In the genomic region with DNA sequence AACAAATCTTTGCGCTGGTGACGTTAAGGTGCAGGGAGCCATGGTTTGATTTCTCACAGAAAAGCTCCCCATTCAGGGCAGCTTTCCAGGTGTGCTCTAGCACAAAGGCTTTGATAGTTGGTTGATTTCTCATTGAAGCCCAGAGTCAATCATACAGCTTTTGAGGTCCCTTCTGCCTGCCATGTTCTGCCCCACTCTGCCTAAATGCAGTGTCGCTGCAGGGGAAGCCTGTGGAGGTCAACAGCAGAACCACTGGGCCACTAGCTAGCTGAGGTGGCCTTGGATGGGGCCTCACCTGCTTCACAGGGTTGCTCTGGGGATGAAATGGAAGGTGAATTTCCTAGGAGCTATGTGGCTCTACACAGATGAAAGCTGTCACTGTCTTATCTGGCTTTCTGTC, we compare ENCODE assay signal across 26 cellular contexts.
DNase-seq lines count a peak whose midpoint lies in the region; FAIRE-seq and TF ChIP-seq lines count a peak whose summit lies in the region.
"Had no signal": no experiment of that assay in that cellular context is flagged by ENCODE, and none has a peak within 500 bp of the region (broad histone marks: within the 10 kb centered on the region; RNA-seq: fewer than 3 reads in every experiment).

No MANE protein-coding gene starts in this region.

- no peak for TF ChIP-seq EP300 in H1 (IDR thresholded peaks at IDR 0.05; ENCODE audit: borderline replicate concordance in 1 of 2, low read depth in 2 of 2, low read length in 2 of 2)

- no peak for FAIRE-seq in H1 (lab: Jason Lieb, UNC)
- FAIRE-seq: A204.1, GM12878, GM12892, GM18507 had no signal

- H3K18ac ChIP-seq in H1 (ENCODE audit: extremely low read depth, low read length) (no peak overlapping the region), mesenchymal stem cell (ENCODE audit: low read depth in 1 of 2, low read length in 2 of 2) (peak overlapping the region in 1 of 2 experiments; percentile 79)

- H4K20me1 ChIP-seq in H1 (replicated peaks in 1 of 2; ENCODE audit: control insufficient read depth in 1 of 2, insufficient read depth in 2 of 2, low read length in 2 of 2) = no peaks in the 10 kb centered on the region
- no peaks in the 10 kb centered on the region for H4K20me1 ChIP-seq in osteoblast (ENCODE audit: insufficient read depth, low read length)
- H4K20me1 ChIP-seq: BLaER1 had no signal

- H4K5ac ChIP-seq in H1 (ENCODE audit: insufficient read length, low read depth, low read length) = no peak overlapping the region

- H2BK12ac ChIP-seq in H1 (ENCODE audit: low read depth, low read length) = no peak overlapping the region
- H2BK12ac ChIP-seq in mesenchymal stem cell (ENCODE audit: low read length in 2 of 2) = peak overlapping the region in 1 of 2 experiments; percentile 92

- 91% methylated on average over 3 of the region's 3 CpGs; no CpG with 5 or more reads in 1 of the 2 experiments for WGBS in H1 (ENCODE audit: extremely low coverage in 1 of 2, insufficient coverage in 1 of 2, insufficient read length in 1 of 2, insufficient replicate concordance in 2 of 2, low coverage in 1 of 2, low lambda C conversion rate in 2 of 2, missing lambda C conversion rate in 1 of 2), 2 experiments
- WGBS in mesenchymal stem cell = 96% methylated on average over 3 of the region's 3 CpGs

- H2BK5ac ChIP-seq in H1 (ENCODE audit: low read depth, low read length) (no peak overlapping the region), mesenchymal stem cell (ENCODE audit: low read depth, low read length, poor library complexity, severe bottlenecking) (peak overlapping the region; percentile 49)

- no peak for DNase-seq in H1 (ENCODE audit: low read depth in 1 of 2, low spot score in 2 of 2)
- no peak for DNase-seq in mesenchymal stem cell
- DNase-seq in osteoblast (ENCODE audit: insufficient read length, low spot score, missing footprints) = peak; percentile 52
- no peak for DNase-seq in NCI-H128 (lab: John Stamatoyannopoulos, UW; ENCODE audit: unreplicated experiment)
- no peak for DNase-seq in activated CD4-positive, alpha-beta T cell treated with anti-CD3 and anti-CD28 coated beads for 4 hours
- DNase-seq in activated CD8-positive, alpha-beta memory T cell treated with anti-CD3 and anti-CD28 coated beads, Interleukin-2, amount 50 U/mL, for 4 hours = no peak
- DNase-seq: 8988T; ACHN; BE2C; C1 segment of cervical spinal cord; CD4-positive, alpha-beta memory T cell; CD4-positive, CD25-positive, alpha-beta regulatory T cell; CD8-positive, alpha-beta memory T cell; COR-L47; DMS 273 treated with DMSO at 0.1 percent for 48 hours; DMS153; DMS53; DMS79; DND-41; EL; GDM1 had no signal

- no peak overlapping the region for H2AFZ ChIP-seq in H1 (ENCODE audit: low read length)
- H2AFZ ChIP-seq in mesenchymal stem cell (ENCODE audit: low read depth, low read length) = no peak overlapping the region
- no peak overlapping the region for H2AFZ ChIP-seq in osteoblast (ENCODE audit: low read length)

- H3K4me2 ChIP-seq in H1 (ENCODE audit: insufficient read depth in 1 of 2, low read depth in 2 of 2, low read length in 2 of 2) = no peak overlapping the region
- H3K4me2 ChIP-seq in mesenchymal stem cell (ENCODE audit: low read length, poor library complexity, severe bottlenecking) = no peak overlapping the region
- no peak overlapping the region for H3K4me2 ChIP-seq in osteoblast (ENCODE audit: insufficient read depth, low read length)
- H3K4me2 ChIP-seq: BLaER1 had no signal

- peak overlapping the region; percentile 71 for H4K91ac ChIP-seq in H1 (replicated peaks; ENCODE audit: insufficient read length, low read length)
- H4K91ac ChIP-seq in mesenchymal stem cell (ENCODE audit: low read length) = no peak overlapping the region

- peak overlapping the region; percentile 75; the same call in 1 of the 2 replicates for H2BK20ac ChIP-seq in H1 (ENCODE audit: low read length)

- H2AK5ac ChIP-seq in H1 (ENCODE audit: low read depth, low read length) (no peak overlapping the region), mesenchymal stem cell (ENCODE audit: low read length, severe bottlenecking) (no peak overlapping the region)

- H3K4me1 ChIP-seq in H1 (replicated peaks in 1 of 4; ENCODE audit: control insufficient read depth in 3 of 4, insufficient read depth in 4 of 4, low read length in 3 of 4) (peaks cover 0 to 8% (median 5%) of the 10 kb centered on the region in 4 experiments; a peak in 4 of 7 replicates), mesenchymal stem cell (ENCODE audit: control insufficient read depth, insufficient read depth, low read depth, low read length) (peaks cover 4% of the 10 kb centered on the region), osteoblast (ENCODE audit: insufficient read depth, low read length) (no peaks in the 10 kb centered on the region)
- H3K4me1 ChIP-seq: BLaER1 had no signal

- H3K23ac ChIP-seq in H1 (ENCODE audit: insufficient read length) = no peak overlapping the region
- peak overlapping the region in 1 of 2 experiments; percentile 28 for H3K23ac ChIP-seq in mesenchymal stem cell (ENCODE audit: low read length in 2 of 2)

- H3K4me3 ChIP-seq in H1 (ENCODE audit: extremely low read depth in 1 of 4, insufficient read depth in 2 of 4, low read depth in 3 of 4, low read length in 4 of 4) (no peak overlapping the region), mesenchymal stem cell (ENCODE audit: insufficient read depth in 1 of 2, low read depth in 1 of 2, low read length in 2 of 2) (no peak overlapping the region), osteoblast (ENCODE audit: insufficient read depth, low read length) (no peak overlapping the region)
- H3K4me3 ChIP-seq: BLaER1, GM12878 had no signal

- no peak overlapping the region for H3K9ac ChIP-seq in H1 (replicated peaks in 1 of 4; ENCODE audit: extremely low read depth in 1 of 4, low read depth in 3 of 4, low read length in 3 of 4)
- H3K9ac ChIP-seq in mesenchymal stem cell (ENCODE audit: low read length) = no peak overlapping the region
- H3K9ac ChIP-seq: BLaER1 had no signal

- H3K4ac ChIP-seq in H1 (replicated peaks; ENCODE audit: insufficient read length, low read depth, low read length) (no peak overlapping the region), mesenchymal stem cell (ENCODE audit: low read depth in 1 of 2, low read length in 2 of 2) (no peak overlapping the region)

- no peaks in the 10 kb centered on the region for H3K79me1 ChIP-seq in H1 (ENCODE audit: low read depth, low read length)
- H3K79me1 ChIP-seq in mesenchymal stem cell (replicated peaks; ENCODE audit: low read length, poor library complexity, severe bottlenecking) = no peaks in the 10 kb centered on the region

- H3K9me3 ChIP-seq in H1 (ENCODE audit: insufficient read depth in 2 of 2, low read depth in 1 of 2, low read length in 1 of 2) (no peaks in the 10 kb centered on the region), mesenchymal stem cell (ENCODE audit: control insufficient read depth, low read length) (no peaks in the 10 kb centered on the region), osteoblast (ENCODE audit: low read depth, low read length) (no peaks in the 10 kb centered on the region)
- H3K9me3 ChIP-seq: BE2C, BLaER1 had no signal

- TF ChIP-seq CTCF in H1 (IDR thresholded peaks at IDR 0.05; ENCODE audit: control extremely low read depth in 1 of 3, insufficient read depth in 1 of 3, low read depth in 1 of 3, low read length in 3 of 3) (no peak), osteoblast (IDR thresholded peaks at IDR 0.05; ENCODE audit: extremely low read depth, low read depth, low read length) (no peak)

- H4K8ac ChIP-seq in H1 (ENCODE audit: extremely low read depth, insufficient read depth, low read length) (no peak overlapping the region), mesenchymal stem cell (ENCODE audit: low read length) (no peak overlapping the region)

- H3K27ac ChIP-seq in H1 (ENCODE audit: low read depth, low read length) (no peak overlapping the region), mesenchymal stem cell (ENCODE audit: low read length, poor library complexity, severe bottlenecking) (no peak overlapping the region), osteoblast (ENCODE audit: low read depth, low read length) (no peak overlapping the region)
- H3K27ac ChIP-seq: BLaER1 had no signal

- H2BK15ac ChIP-seq in H1 (ENCODE audit: low read length) (no peak overlapping the region), mesenchymal stem cell (ENCODE audit: low read depth, poor library complexity, severe bottlenecking) (no peak overlapping the region)

- peaks cover 0 to 5% (median 2%) of the 10 kb centered on the region in 4 experiments; a peak in 1 of 7 replicates for H3K27me3 ChIP-seq in H1 (replicated peaks in 1 of 4; ENCODE audit: control insufficient read depth in 3 of 4, extremely low read depth in 1 of 4, insufficient read depth in 3 of 4, low read length in 3 of 4)
- H3K27me3 ChIP-seq in mesenchymal stem cell (ENCODE audit: control insufficient read depth in 1 of 2, insufficient read depth in 1 of 2, low read length in 2 of 2) = peaks cover 14 to 85% of the 10 kb centered on the region in 2 experiments
- peaks cover 40% of the 10 kb centered on the region for H3K27me3 ChIP-seq in osteoblast (ENCODE audit: insufficient read depth, low read length)
- H3K27me3 ChIP-seq: BE2C, BLaER1 had no signal

- POLR2A ChIA-PET in H1 (lab: Charles Lee; ENCODE audit: partially characterized antibody) = interaction anchor here (1.4 kb wide), 1 partner anchor 10 kb away, joined by 7 read pairs; no protein-coding TSS in a partner anchor

- H3K23me2 ChIP-seq in H1 (ENCODE audit: low read depth, low read length) = no peaks in the 10 kb centered on the region

- no peaks in the 10 kb centered on the region for H3K36me3 ChIP-seq in H1 (ENCODE audit: control insufficient read depth in 2 of 4, insufficient read depth in 4 of 4, low read length in 3 of 4)
- no peaks in the 10 kb centered on the region for H3K36me3 ChIP-seq in mesenchymal stem cell (ENCODE audit: control insufficient read depth in 1 of 2, insufficient read depth in 2 of 2, low read depth in 1 of 2, low read length in 2 of 2)
- H3K36me3 ChIP-seq in osteoblast (ENCODE audit: insufficient read depth, low read length) = no peaks in the 10 kb centered on the region
- H3K36me3 ChIP-seq: BE2C, BLaER1 had no signal

- H3K14ac ChIP-seq in H1 (ENCODE audit: insufficient read length) = no peak overlapping the region
- no peak overlapping the region for H3K14ac ChIP-seq in mesenchymal stem cell (ENCODE audit: low read length in 2 of 2)

- H3K56ac ChIP-seq in H1 (replicated peaks; ENCODE audit: insufficient read length, low read depth, low read length) = no peak overlapping the region

- no peak for TF ChIP-seq POLR2A in H1 (IDR thresholded peaks at IDR 0.05; ENCODE audit: control extremely low read depth in 1 of 2, low read depth in 2 of 2, low read length in 2 of 2)

- H2BK120ac ChIP-seq in H1 (replicated peaks; ENCODE audit: low read depth, low read length) (no peak overlapping the region), mesenchymal stem cell (ENCODE audit: low read depth, low read length) (no peak overlapping the region)

- no peaks in the 10 kb centered on the region for H3K79me2 ChIP-seq in H1 (ENCODE audit: control insufficient read depth in 1 of 2, insufficient read depth in 2 of 2, low read length in 2 of 2)
- H3K79me2 ChIP-seq in osteoblast (ENCODE audit: insufficient read depth, low read length) = no peaks in the 10 kb centered on the region

- TF ChIP-seq RAD21 in H1 (IDR thresholded peaks at IDR 0.05 in 1 of 2, conservative IDR thresholded peaks at IDR 0.05 in 1 of 2; ENCODE audit: low read depth in 2 of 2, low read length in 2 of 2) = no peak

- CTCF ChIA-PET in H1 (lab: Charles Lee; ENCODE audit: partially characterized antibody) = interaction anchor here (1.0 to 1.5 kb wide), 3 partner anchors 9 to 219 kb away, joined by 3 to 4 read pairs (median 3); no protein-coding TSS in a partner anchor
